10 cellular contexts compared by ENCODE assay signal in genomic region chr5:82274343-82275266, GRCh38. TPM values are rescaled to one million over a fixed set of nuclear protein-coding genes. Genes with fewer than 3 reads are reported as not detected.
DNase-seq lines count a peak whose midpoint lies in the region; ATAC-seq and TF ChIP-seq lines count a peak whose summit lies in the region.
"Had no signal": no experiment of that assay in that cellular context is flagged by ENCODE, and none has a peak within 500 bp of the region (broad histone marks: within the 10 kb centered on the region; RNA-seq: fewer than 3 reads in every experiment).

No MANE protein-coding gene starts in this region.

- no peaks in the 10 kb centered on the region for H3K27me3 ChIP-seq in RWPE2 (ENCODE audit: insufficient read depth, poor library complexity, severe bottlenecking)
- no peaks in the 10 kb centered on the region for H3K27me3 ChIP-seq in iPS-15b (ENCODE audit: control insufficient read depth, insufficient read depth, low read length)
- H3K27me3 ChIP-seq in prostate gland (replicated peaks; ENCODE audit: insufficient read depth), result no peaks in the 10 kb centered on the region
- H3K27me3 ChIP-seq: heart left ventricle had no signal

- H3K27ac ChIP-seq in RWPE2 (ENCODE audit: poor library complexity, severe bottlenecking) (peak overlapping the region; percentile 68), prostate gland (no peak overlapping the region)

- DNase-seq in left cardiac atrium, result peak; percentile 23
- DNase-seq in Right ventricle myocardium superior, result no peak
- DNase-seq in RWPE2 (ENCODE audit: low spot score), result no peak
- DNase-seq in type B pancreatic cell (ENCODE audit: extremely low spot score, unreplicated experiment), result no peak
- DNase-seq in prostate gland (ENCODE audit: low spot score), result no peak
- DNase-seq in anterior cingulate cortex (lab: John Stamatoyannopoulos, UW), result no peak

- peak overlapping the region; percentile 51 for H3K27ac Mint-ChIP-seq in type B pancreatic cell

- H3K36me3 ChIP-seq in RWPE2 (ENCODE audit: low read depth), result peaks cover 49% of the 10 kb centered on the region
- peaks cover 14% of the 10 kb centered on the region for H3K36me3 ChIP-seq in iPS-15b (ENCODE audit: control insufficient read depth, insufficient read depth, low read length)
- H3K36me3 ChIP-seq in prostate gland, result peaks cover 5 to 9% of the 10 kb centered on the region in 2 donors

- H3K9me3 Mint-ChIP-seq in type B pancreatic cell, result no peaks in the 10 kb centered on the region
- H3K9me3 Mint-ChIP-seq: CD4-positive, alpha-beta memory T cell had no signal

- H3K36me3 Mint-ChIP-seq in type B pancreatic cell, result peaks cover 57% of the 10 kb centered on the region

- no peak for ATAC-seq in left cardiac atrium
- no peak for ATAC-seq in Right ventricle myocardium superior (ENCODE audit: poor library complexity)
- ATAC-seq in RWPE2 (ENCODE audit: low read depth), result peak; percentile 28
- ATAC-seq in HG03354 (IDR thresholded peaks at IDR 0.05; ENCODE audit: poor library complexity, severe bottlenecking, unreplicated experiment), result no peak
- ATAC-seq: heart left ventricle had no signal

- H3K4me1 Mint-ChIP-seq in type B pancreatic cell (ENCODE audit: unreplicated experiment), result peaks cover 25% of the 10 kb centered on the region

- H3K4me3 ChIP-seq in RWPE2 (ENCODE audit: severe bottlenecking) (no peak overlapping the region), iPS-15b (ENCODE audit: low read depth, low read length) (peak overlapping the region; percentile 7), prostate gland (no peak overlapping the region)
- H3K4me3 ChIP-seq: heart left ventricle had no signal

- WGBS in prostate gland, result 86% methylated on average over 31 of the region's 31 CpGs

- no peak for TF ChIP-seq POLR2A in prostate gland (IDR thresholded peaks at IDR 0.05)

- peak overlapping the region; percentile 26 for H3K9ac ChIP-seq in iPS-15b (ENCODE audit: low read depth, low read length)

- H3K27me3 Mint-ChIP-seq in type B pancreatic cell, result no peaks in the 10 kb centered on the region
- H3K27me3 Mint-ChIP-seq: CD4-positive, alpha-beta memory T cell had no signal

- H3K4me1 ChIP-seq in RWPE2 (ENCODE audit: insufficient read depth, poor library complexity, severe bottlenecking) (peaks cover 6% of the 10 kb centered on the region), iPS-15b (ENCODE audit: control insufficient read depth, insufficient read depth, low read length) (no peaks in the 10 kb centered on the region), prostate gland (replicated peaks) (no peaks in the 10 kb centered on the region)

- TF ChIP-seq CTCF in RWPE2 (IDR thresholded peaks at IDR 0.05; ENCODE audit: poor library complexity, severe bottlenecking), result no peak
- no peak for TF ChIP-seq CTCF in type B pancreatic cell (conservative IDR thresholded peaks at IDR 0.05)
- TF ChIP-seq CTCF in prostate gland (IDR thresholded peaks at IDR 0.05), result no peak

- intact Hi-C loops in left cardiac atrium (cut with DNase I) (no loop called here), Right ventricle myocardium superior (cut with DNase I) (no loop called here), prostate gland (cut with DNase I) (no loop called here)

- H3K4me3 Mint-ChIP-seq in type B pancreatic cell, result peak overlapping the region; percentile 57

- no peaks in the 10 kb centered on the region for H3K9me3 ChIP-seq in RWPE2 (ENCODE audit: severe bottlenecking)
- no peaks in the 10 kb centered on the region for H3K9me3 ChIP-seq in iPS-15b (ENCODE audit: control insufficient read depth, insufficient read depth, low read length)
- H3K9me3 ChIP-seq in prostate gland, result no peaks in the 10 kb centered on the region
- H3K9me3 ChIP-seq: heart left ventricle had no signal

RNA-seq across cellular contexts. Expression of gene RPS23, which starts 3.5 kb away (rescaled TPM):
- total RNA-seq in left cardiac atrium (1,000 to 10,000 TPM; 1,197 to 1,309 TPM), Right ventricle myocardium superior (1,193 TPM), type B pancreatic cell (ENCODE audit: low replicate concordance) (2,642 and 2,645 TPM in 2 replicates), prostate gland (1,000 to 10,000 TPM; 1,357 to 2,937 TPM)
